ENCODE assay signal across 8 cellular contexts in genomic region chr5:112923148-112923917, GRCh38. TPM values are rescaled to one million over a fixed set of nuclear protein-coding genes. Genes with fewer than 3 reads are reported as not detected.
A peak's percentile ranks its signal among the peaks of the same experiment; 100 is the strongest.
DNase-seq lines count a peak whose midpoint lies in the region; ATAC-seq and TF ChIP-seq lines count a peak whose summit lies in the region.

No MANE protein-coding gene starts in this region.

- ATAC-seq in GM19438 (IDR thresholded peaks at IDR 0.05; ENCODE audit: low read depth, unreplicated experiment) (peak; percentile 47), HG03378 (IDR thresholded peaks at IDR 0.05; ENCODE audit: unreplicated experiment) (peak; percentile 53), activated B cell treated with CpG ODN at 0.5 μM for 24 hours (ENCODE audit: low read depth) (peak; percentile 26)

- 0 out of 2 replicates have a peak, but pooled peaks cover 3% of the 10 kb centered on the region for H3K36me3 ChIP-seq in Caco-2 (ENCODE audit: control insufficient read depth, insufficient read depth, low read length)
- no peaks in the 10 kb centered on the region for H3K36me3 ChIP-seq in uterus

- CTCF ChIA-PET in Caco-2 (lab: Charles Lee) = interaction anchor here (1.0 to 2.7 kb wide), 2 partner anchors 45 to 53 kb away, joined by 5 to 10 read pairs; partner anchors contain the start of gene DCP2
- CTCF ChIA-PET in activated B cell treated with CpG ODN at 0.5 μM for 24 hours (lab: Charles Lee) = interaction anchor here (0.8 to 1.0 kb wide), 5 partner anchors 21 to 63 kb away, joined by 3 to 6 read pairs (median 3); partner anchors contain the start of genes DCP2 and SRP19

- H3K9me3 ChIP-seq in Caco-2 = no peaks in the 10 kb centered on the region
- no peaks in the 10 kb centered on the region for H3K9me3 ChIP-seq in mononuclear cell (ENCODE audit: low read depth, low read length)
- no peaks in the 10 kb centered on the region for H3K9me3 ChIP-seq in uterus

- H3K27me3 Mint-ChIP-seq in Caco-2 (ENCODE audit: insufficient read depth, unreplicated experiment) = no peaks in the 10 kb centered on the region
- H3K27me3 Mint-ChIP-seq in activated B cell treated with CpG ODN at 0.5 μM for 24 hours = no peaks in the 10 kb centered on the region

- no TSS peak for BruUV-seq in Caco-2 (replicated peaks; lab: Mats Ljungman, UMichigan)

- H3K9me3 Mint-ChIP-seq in Caco-2 (ENCODE audit: unreplicated experiment) (no peaks in the 10 kb centered on the region), activated B cell treated with CpG ODN at 0.5 μM for 24 hours (no peaks in the 10 kb centered on the region)

- H3K4me3 Mint-ChIP-seq in Caco-2 (ENCODE audit: unreplicated experiment) (peak overlapping the region; percentile 100), activated B cell treated with CpG ODN at 0.5 μM for 24 hours (peak overlapping the region; percentile 96)

- intact Hi-C loops in Caco-2 (cut with micrococcal nuclease; ENCODE audit: unreplicated experiment) (loop anchor here (10.0 kb wide), 2 partner anchors 219 to 369 kb away; no protein-coding TSS in a partner anchor), activated B cell treated with CpG ODN at 0.5 μM for 24 hours (cut with micrococcal nuclease) (loop anchor here (2.0 to 5.0 kb wide), 5 partner anchors 76 to 1411 kb away; partner anchors contain the start of gene STARD4), uterus (cut with DNase I; ENCODE audit: low total_unique reads) (no loop called here)

- H3K36me3 Mint-ChIP-seq in Caco-2 (ENCODE audit: insufficient read depth, unreplicated experiment) (peaks cover 16% of the 10 kb centered on the region), activated B cell treated with CpG ODN at 0.5 μM for 24 hours (ENCODE audit: low read depth) (peaks cover 20% of the 10 kb centered on the region)

- DNase-seq in Caco-2 = no peak
- DNase-seq in activated B cell treated with CpG ODN at 0.5 μM for 24 hours = peak; percentile 34
- DNase-seq in COR-L47 (lab: John Stamatoyannopoulos, UW) = no peak
- no peak for DNase-seq in uterus
- DNase-seq in activated CD4-positive, alpha-beta T cell treated with anti-CD3 and anti-CD28 coated beads, Interleukin-2, amount 50 U/mL, for 1 hour = no peak

- H3K27me3 ChIP-seq in Caco-2 (replicated peaks; ENCODE audit: control insufficient read depth, insufficient read depth, low read length) (no peaks in the 10 kb centered on the region), mononuclear cell (ENCODE audit: insufficient read depth, low read length) (no peaks in the 10 kb centered on the region), uterus (no peaks in the 10 kb centered on the region)

- H3K4me3 ChIP-seq in Caco-2 (ENCODE audit: low read depth, low read length) (no peak overlapping the region), mononuclear cell (ENCODE audit: low read length) (peak overlapping the region; percentile 1), uterus (no peak overlapping the region)

- no peak for TF ChIP-seq POLR2A in uterus (IDR thresholded peaks at IDR 0.05)

- H3K4me1 ChIP-seq in Caco-2 (peaks cover 10% of the 10 kb centered on the region), mononuclear cell (ENCODE audit: insufficient read depth, low read length) (peaks cover 77% of the 10 kb centered on the region), uterus (peaks cover 0 to 12% of the 10 kb centered on the region in 2 donors)

- POLR2A ChIA-PET in Caco-2 (lab: Charles Lee) = no interaction called here
- POLR2A ChIA-PET in activated B cell treated with CpG ODN at 0.5 μM for 24 hours (lab: Charles Lee) = interaction anchor here (0.6 to 6.1 kb wide), 8 partner anchors 11 to 166 kb away, joined by 3 to 41 read pairs (median 4); partner anchors contain the start of genes DCP2 and SRP19

- TF ChIP-seq CTCF in Caco-2 (IDR thresholded peaks at IDR 0.05; ENCODE audit: insufficient read depth in 1 of 2, low read depth in 1 of 2, low read length in 1 of 2, severe bottlenecking in 1 of 2, unreplicated experiment in 1 of 2) (no peak), activated B cell treated with CpG ODN at 0.5 μM for 24 hours (IDR thresholded peaks at IDR 0.05) (no peak), uterus (IDR thresholded peaks at IDR 0.05) (no peak)

- H3K4me1 Mint-ChIP-seq in Caco-2 (ENCODE audit: low read depth, unreplicated experiment) = peaks cover 14% of the 10 kb centered on the region
- peaks cover 79% of the 10 kb centered on the region for H3K4me1 Mint-ChIP-seq in activated B cell treated with CpG ODN at 0.5 μM for 24 hours

- H3K27ac Mint-ChIP-seq in Caco-2 (ENCODE audit: unreplicated experiment) (no peak overlapping the region), activated B cell treated with CpG ODN at 0.5 μM for 24 hours (peak overlapping the region; percentile 94)

- H3K27ac ChIP-seq in uterus = peak overlapping the region in 1 of 2 donors; percentile 99

RNA-seq across cellular contexts. Expression of gene REEP5, which starts 1.3 kb away (rescaled TPM):
- 88.2 and 99.3 TPM in 2 replicates for total RNA-seq in Caco-2 (2022)
- 44.5 and 46.8 TPM in 2 replicates for total RNA-seq in activated B cell treated with CpG ODN at 0.5 μM for 24 hours
- 13.1 TPM for total RNA-seq in mononuclear cell
- 10 to 100 TPM; 35.6 to 77.1 (median 56.2) TPM for total RNA-seq in uterus

RNA-seq across cellular contexts. Expression of gene DCP2, which starts 53.3 kb away (rescaled TPM):
- 146 and 149 TPM in 2 replicates for total RNA-seq in Caco-2 (2022)
- total RNA-seq in activated B cell treated with CpG ODN at 0.5 μM for 24 hours = 53.5 and 56.0 TPM in 2 replicates
- 101 TPM for total RNA-seq in mononuclear cell
- 100 to 1,000 TPM in 1 of 4 donors, 10 to 100 TPM in 3; 11.2 to 124 (median 27.6) TPM for total RNA-seq in uterus
